Comparison of ENCODE assay signal across 8 cellular contexts in genomic region chr5:72107874-72108199, GRCh38. TPM values are rescaled to one million over a fixed set of nuclear protein-coding genes. Genes with fewer than 3 reads are reported as not detected.
DNase-seq lines count a peak whose midpoint lies in the region; TF ChIP-seq lines count a peak whose summit lies in the region.

No MANE protein-coding gene starts in this region.

- TF ChIP-seq CTCF in dorsolateral prefrontal cortex (IDR thresholded peaks at IDR 0.05 in 54 of 56, conservative IDR thresholded peaks at IDR 0.05 in 2 of 56; ENCODE audit: low read depth in 1 of 56, partially characterized antibody in 56 of 56) (no peak), OCI-LY7 (conservative IDR thresholded peaks at IDR 0.05; ENCODE audit: low read length) (no peak)

- no peaks in the 10 kb centered on the region for H3K79me2 ChIP-seq in OCI-LY7 (ENCODE audit: insufficient read depth, low read depth, low read length)

- DNase-seq in NCI-H2107 treated with DMSO at 0.1 percent for 48 hours (lab: John Stamatoyannopoulos, UW; ENCODE audit: unreplicated experiment) (peak; percentile 57), NCI-H2107 (lab: John Stamatoyannopoulos, UW) (no peak), NCI-H748 treated with DMSO at 0.1 percent for 48 hours (lab: John Stamatoyannopoulos, UW) (peak; percentile 65), dorsolateral prefrontal cortex (no peak), OCI-LY7 (ENCODE audit: low spot score) (no peak)
- DNase-seq in effector memory CD4-positive, alpha-beta T cell: no peak
- no peak for DNase-seq in central memory CD4-positive, alpha-beta T cell

- no peak overlapping the region for H3K4me2 ChIP-seq in OCI-LY7 (ENCODE audit: low read length)

- WGBS in mesodermal cell (ENCODE audit: insufficient coverage in 2 of 2), 2 experiments: 0 to 2% methylated on average over 7 to 9 of the region's 12 CpGs

- no peaks in the 10 kb centered on the region for H3K27me3 ChIP-seq in dorsolateral prefrontal cortex
- peaks cover 14% of the 10 kb centered on the region for H3K27me3 ChIP-seq in effector memory CD4-positive, alpha-beta T cell (replicated peaks; ENCODE audit: control insufficient read depth, insufficient read depth, low read length, poor library complexity, severe bottlenecking)

- peak overlapping the region; percentile 46 to 98 (median 92) for H3K27ac ChIP-seq in dorsolateral prefrontal cortex
- peak overlapping the region; percentile 77 for H3K27ac ChIP-seq in mesodermal cell (ENCODE audit: low read depth, low read length, severe bottlenecking)
- H3K27ac ChIP-seq in OCI-LY7 (ENCODE audit: low read depth, low read length, poor library complexity, severe bottlenecking): no peak overlapping the region
- H3K27ac ChIP-seq in effector memory CD4-positive, alpha-beta T cell (ENCODE audit: insufficient read depth, low read length, poor library complexity, severe bottlenecking): no peak overlapping the region

- H3K4me3 ChIP-seq in dorsolateral prefrontal cortex (peak overlapping the region; percentile 68 to 97 (median 86)), mesodermal cell (ENCODE audit: extremely low read depth, insufficient read depth, low read length, poor library complexity, severe bottlenecking) (peak overlapping the region; percentile 86), OCI-LY7 (ENCODE audit: low read depth, low read length, poor library complexity, severe bottlenecking) (no peak overlapping the region)
- no peak overlapping the region for H3K4me3 ChIP-seq in effector memory CD4-positive, alpha-beta T cell (ENCODE audit: insufficient read depth, low read depth, low read length, poor library complexity, severe bottlenecking)

- peaks cover 29% of the 10 kb centered on the region for H3K36me3 ChIP-seq in mesodermal cell (ENCODE audit: control insufficient read depth, insufficient read depth, low read length)
- H3K36me3 ChIP-seq in OCI-LY7 (ENCODE audit: insufficient read depth, low read length): no peaks in the 10 kb centered on the region
- no peaks in the 10 kb centered on the region for H3K36me3 ChIP-seq in effector memory CD4-positive, alpha-beta T cell (ENCODE audit: control insufficient read depth, insufficient read depth, low read length)

- CTCF ChIA-PET in OCI-LY7 (lab: Charles Lee; ENCODE audit: unreplicated experiment): no interaction called here

- H3K9me2 ChIP-seq in OCI-LY7 (ENCODE audit: insufficient read depth, low read length): no peaks in the 10 kb centered on the region

- no peak overlapping the region for H2AFZ ChIP-seq in OCI-LY7 (ENCODE audit: low read length)

- H3K4me1 ChIP-seq in mesodermal cell (ENCODE audit: control insufficient read depth, insufficient read depth, low read length, poor library complexity, severe bottlenecking) (peaks cover 13% of the 10 kb centered on the region), OCI-LY7 (ENCODE audit: insufficient read depth, low read length, poor library complexity, severe bottlenecking) (no peaks in the 10 kb centered on the region)
- peaks cover 15% of the 10 kb centered on the region for H3K4me1 ChIP-seq in effector memory CD4-positive, alpha-beta T cell (ENCODE audit: control insufficient read depth, insufficient read depth, low read length, poor library complexity, severe bottlenecking)

- intact Hi-C loops in dorsolateral prefrontal cortex (cut with DNase I): loop anchor here (1.0 to 5.0 kb wide), 5 partner anchors 91 to 326 kb away; no protein-coding TSS in a partner anchor
- intact Hi-C loops in OCI-LY7 (cut with micrococcal nuclease; ENCODE audit: unreplicated experiment): no loop called here

- BruUV-seq in OCI-LY7 (replicated peaks; lab: Mats Ljungman, UMichigan): no TSS peak

- no peaks in the 10 kb centered on the region for H4K20me1 ChIP-seq in OCI-LY7 (ENCODE audit: insufficient read depth, low read length)

- H3K9me3 ChIP-seq in mesodermal cell (ENCODE audit: control insufficient read depth, low read length) (no peaks in the 10 kb centered on the region), OCI-LY7 (ENCODE audit: low read length) (no peaks in the 10 kb centered on the region)
- H3K9me3 ChIP-seq in effector memory CD4-positive, alpha-beta T cell (ENCODE audit: control insufficient read depth, low read length): no peaks in the 10 kb centered on the region

- POLR2A ChIA-PET in OCI-LY7 (lab: Charles Lee): no interaction called here

RNA-seq across cellular contexts. Expression of gene MAP1B, which starts 0.6 kb away (rescaled TPM):
- 1,000 to 10,000 TPM in 95 of 120 experiments, 100 to 1,000 TPM in 25; 523 to 1,758 (median 1,258) TPM for total RNA-seq in dorsolateral prefrontal cortex
- 109 TPM for polyA plus RNA-seq in mesodermal cell (2013, experiment 1 of 2)
- polyA plus RNA-seq in mesodermal cell (2013, experiment 2 of 2): 95.3 TPM
- total RNA-seq in OCI-LY7 (2014; rRNA removed; shearing (Covaris generic)): not detected in 2 replicates
- total RNA-seq in OCI-LY7 (2022): 0.06 TPM in 1 of 2 replicates, not detected in the other

Comparison
In these comparisons a context has a peak if more than half of its experiments do, and no peak if none do; other contexts are left out.
1. DNase-seq: peak in NCI-H2107 treated with DMSO at 0.1 percent for 48 hours (single experiment) and NCI-H748 treated with DMSO at 0.1 percent for 48 hours (single experiment); none in NCI-H2107 (single experiment), dorsolateral prefrontal cortex (0 of 10), OCI-LY7 (single experiment), effector memory CD4-positive, alpha-beta T cell (0 of 3) and central memory CD4-positive, alpha-beta T cell (single experiment).
2. H3K27ac ChIP-seq: peak in dorsolateral prefrontal cortex (59 of 59) and mesodermal cell (single experiment); none in OCI-LY7 (single experiment) and effector memory CD4-positive, alpha-beta T cell (single experiment).
3. H3K4me3 ChIP-seq: peak in dorsolateral prefrontal cortex (59 of 59) and mesodermal cell (single experiment); none in OCI-LY7 (single experiment) and effector memory CD4-positive, alpha-beta T cell (single experiment).
4. RNA of gene MAP1B, which starts 0.6 kb away (total RNA-seq): 523 to 1,758 TPM in dorsolateral prefrontal cortex; 0.06 TPM in OCI-LY7; every median in the first group is over 100 times any median in the second.